8 cellular contexts compared by ENCODE assay signal in genomic region chr9:15231788-15232635, GRCh38.
DNase-seq lines count a peak whose midpoint lies in the region; FAIRE-seq and TF ChIP-seq lines count a peak whose summit lies in the region.

No MANE protein-coding gene starts in this region.

- H3K27ac ChIP-seq in VCaP (no peak overlapping the region), kidney (ENCODE audit: low read depth in 2 of 2, low read length in 2 of 2) (no peak overlapping the region), stomach (no peak overlapping the region)

- intact Hi-C loops in kidney (cut with DNase I): no loop called here
- intact Hi-C loops in stomach (cut with DNase I; ENCODE audit: low total_unique reads): no loop called here

- peak; percentile 75 for FAIRE-seq in GM18507 (lab: Jason Lieb, UNC)
- no peak for FAIRE-seq in kidney (lab: Jason Lieb, UNC)

- TF ChIP-seq EP300 in stomach (IDR thresholded peaks at IDR 0.05): no peak

- no peaks in the 10 kb centered on the region for H3K27me3 ChIP-seq in stomach

- no peak for TF ChIP-seq POLR2A in stomach (IDR thresholded peaks at IDR 0.05)

- peaks cover 0 to 16% of the 10 kb centered on the region in 2 donors for H3K4me1 ChIP-seq in kidney (ENCODE audit: control insufficient read depth in 1 of 2, insufficient read depth in 1 of 2, low read depth in 1 of 2, low read length in 2 of 2)
- no peaks in the 10 kb centered on the region for H3K4me1 ChIP-seq in stomach

- in situ Hi-C loops in ACHN (cut with HindIII; ENCODE audit: low pct_ligation_motif_present, low pct_unique_long_range_greater_than_20kb, low sequenced_read_pairs): no loop called here

- no peak overlapping the region for H3K9ac ChIP-seq in kidney (ENCODE audit: low read length in 2 of 2)

- WGBS in stomach, 5 donors: 66 to 80% (median 75%) methylated on average over 13 of the region's 13 CpGs

- TF ChIP-seq CTCF in VCaP (conservative IDR thresholded peaks at IDR 0.05): peak; percentile 80
- peak; percentile 32 for TF ChIP-seq CTCF in kidney (IDR thresholded peaks at IDR 0.05; ENCODE audit: borderline replicate concordance, extremely low read depth, insufficient read depth)
- TF ChIP-seq CTCF in stomach (IDR thresholded peaks at IDR 0.05): peak in 2 of 7 experiments; percentile 12 to 15

- no peaks in the 10 kb centered on the region for H3K9me3 ChIP-seq in kidney (ENCODE audit: control insufficient read depth in 1 of 2, low read length in 2 of 2)
- H3K9me3 ChIP-seq in stomach: no peaks in the 10 kb centered on the region

- H3K36me3 ChIP-seq in kidney (ENCODE audit: control insufficient read depth in 1 of 2, insufficient read depth in 2 of 2, low read length in 2 of 2) (no peaks in the 10 kb centered on the region), stomach (no peaks in the 10 kb centered on the region)

- H3K4me3 ChIP-seq in kidney (ENCODE audit: low read length in 2 of 2) (no peak overlapping the region), stomach (no peak overlapping the region)

- peak; percentile 22 for DNase-seq in ACHN
- DNase-seq in GM18507 (ENCODE audit: extremely low spot score, insufficient read length, low read depth): peak; percentile 14
- peak; percentile 25 for DNase-seq in HT1080 (ENCODE audit: low read depth)
- no peak for DNase-seq in kidney
- no peak for DNase-seq in epidermal melanocyte (ENCODE audit: insufficient read length, low spot score)
- no peak for DNase-seq in KG1 (lab: John Stamatoyannopoulos, UW)
- DNase-seq in stomach: no peak

Comparison
In these comparisons a context has a peak if more than half of its experiments do, and no peak if none do; other contexts are left out.
1. DNase-seq: peak in ACHN (single experiment), GM18507 (single experiment) and HT1080 (single experiment); none in kidney (single experiment), epidermal melanocyte (single experiment), KG1 (single experiment) and stomach (single experiment).